ENCODE assay signal across 8 cellular contexts in genomic region chr14:24369463-24369862, GRCh38. TPM values are rescaled to one million over a fixed set of nuclear protein-coding genes. Genes with fewer than 3 reads are reported as not detected.
DNase-seq lines count a peak whose midpoint lies in the region; ATAC-seq and TF ChIP-seq lines count a peak whose summit lies in the region.

No MANE protein-coding gene starts in this region.

- H3K27me3 ChIP-seq in BLaER1 treated with 17β-estradiol and CSF1 and Interleukin-3, amounts not matched to agents 10 nM and 100 nM, result no peaks in the 10 kb centered on the region

- H3K27me3 Mint-ChIP-seq in T-helper 17 cell, result peaks cover 47% of the 10 kb centered on the region

- TF ChIP-seq CTCF in fibroblast of villous mesenchyme (IDR thresholded peaks at IDR 0.05; ENCODE audit: insufficient read depth, low read depth, low read length) (no peak), retinal pigment epithelial cell (conservative IDR thresholded peaks at IDR 0.05; ENCODE audit: low read depth, low read length) (no peak)

- DNase-seq in T-helper 17 cell (no peak), fibroblast of villous mesenchyme (ENCODE audit: low read depth) (no peak), retinal pigment epithelial cell (ENCODE audit: low read depth) (no peak), T-helper 2 cell (no peak), cortex of kidney (lab: John Stamatoyannopoulos, UW) (no peak), G401 (ENCODE audit: low spot score) (no peak)

- no peak overlapping the region for H3K27ac Mint-ChIP-seq in T-helper 17 cell

- H4K20me1 ChIP-seq in BLaER1 treated with 17β-estradiol and CSF1 and Interleukin-3, amounts not matched to agents 10 nM and 100 nM, result peaks cover 0 to 4% (median 0%) of the 10 kb centered on the region in 11 experiments; a peak in 1 of 22 replicates

- H3K27ac ChIP-seq in BLaER1 treated with 17β-estradiol and CSF1 and Interleukin-3, amounts not matched to agents 10 nM and 100 nM, result peak overlapping the region in 7 of 11 experiments; percentile 86 to 96 (median 92); a peak in 8 of 22 replicates

- peaks cover 0 to 43% (median 32%) of the 10 kb centered on the region in 11 experiments; a peak in 20 of 22 replicates for H3K36me3 ChIP-seq in BLaER1 treated with 17β-estradiol and CSF1 and Interleukin-3, amounts not matched to agents 10 nM and 100 nM

- H3K4me1 Mint-ChIP-seq in T-helper 17 cell, result peaks cover 27% of the 10 kb centered on the region

- H3K4me1 ChIP-seq in BLaER1 treated with 17β-estradiol and CSF1 and Interleukin-3, amounts not matched to agents 10 nM and 100 nM, result peaks cover 26 to 59% (median 42%) of the 10 kb centered on the region in 10 experiments

- H3K9me3 ChIP-seq in BLaER1 treated with 17β-estradiol and CSF1 and Interleukin-3, amounts not matched to agents 10 nM and 100 nM (replicated peaks in 1 of 11), result no peaks in the 10 kb centered on the region
- H3K9me3 ChIP-seq in T-helper 17 cell (ENCODE audit: control insufficient read depth, low read length, poor library complexity, severe bottlenecking), result no peaks in the 10 kb centered on the region

- no peaks in the 10 kb centered on the region for H3K36me3 Mint-ChIP-seq in T-helper 17 cell (ENCODE audit: low read depth)

- peak overlapping the region in 6 of 11 experiments; percentile 84 to 94 (median 89); a peak in 9 of 22 replicates for H3K9ac ChIP-seq in BLaER1 treated with 17β-estradiol and CSF1 and Interleukin-3, amounts not matched to agents 10 nM and 100 nM

- H3K4me2 ChIP-seq in BLaER1 treated with 17β-estradiol and CSF1 and Interleukin-3, amounts not matched to agents 10 nM and 100 nM, result peak overlapping the region; percentile 84 to 99 (median 94); a peak in 19 of 22 replicates

- in situ Hi-C loops in G401 (cut with HindIII; ENCODE audit: low sequenced_read_pairs), result no loop called here

- ATAC-seq in T-helper 17 cell, result no peak
- ATAC-seq in HG03520 (IDR thresholded peaks at IDR 0.05; ENCODE audit: unreplicated experiment), result no peak

- H3K4me3 Mint-ChIP-seq in T-helper 17 cell, result peak overlapping the region; percentile 74

- peak overlapping the region in 5 of 10 experiments; percentile 76 to 94 (median 82); a peak in 7 of 20 replicates for H3K4me3 ChIP-seq in BLaER1 treated with 17β-estradiol and CSF1 and Interleukin-3, amounts not matched to agents 10 nM and 100 nM
- H3K4me3 ChIP-seq in fibroblast of villous mesenchyme (ENCODE audit: low read depth, low read length) (peak overlapping the region; percentile 96), retinal pigment epithelial cell (ENCODE audit: low read length) (peak overlapping the region; percentile 76)

RNA-seq across cellular contexts. Expression of gene NFATC4, which starts 1.5 kb away (rescaled TPM):
- total RNA-seq in T-helper 17 cell, result not detected
- total RNA-seq in fibroblast of villous mesenchyme, result 56.4 and 68.2 TPM in 2 replicates
- total RNA-seq in G401 (2014; rRNA removed; shearing (Covaris generic)), result 41.4 and 45.5 TPM in 2 replicates

RNA-seq across cellular contexts. Expression of gene NYNRIN, which starts 29.3 kb away (rescaled TPM):
- total RNA-seq in T-helper 17 cell (under 1 TPM in 1 of 2 donors, not detected in 1; 0.22 TPM), fibroblast of villous mesenchyme (11.6 and 15.5 TPM in 2 replicates)
- 19.7 and 24.1 TPM in 2 replicates for total RNA-seq in G401 (2014; rRNA removed; shearing (Covaris generic))

RNA-seq across cellular contexts. Expression of gene RIPK3, which starts 29.7 kb away (rescaled TPM):
- total RNA-seq in T-helper 17 cell, result 10 to 100 TPM; 22.7 to 26.1 TPM
- total RNA-seq in fibroblast of villous mesenchyme, result 0.32 and 3.9 TPM in 2 replicates
- total RNA-seq in G401 (2014; rRNA removed; shearing (Covaris generic)), result not detected in 2 replicates

RNA-seq across cellular contexts. Expression of gene ADCY4, which starts 34.6 kb away (rescaled TPM):
- total RNA-seq in T-helper 17 cell (1 to 10 TPM; 5.4 to 7.9 TPM), fibroblast of villous mesenchyme (4.2 and 18.1 TPM in 2 replicates)
- not detected in 2 replicates for total RNA-seq in G401 (2014; rRNA removed; shearing (Covaris generic))

RNA-seq across cellular contexts. Expression of gene LTB4R, which starts 58.2 kb away (rescaled TPM):
- total RNA-seq in T-helper 17 cell (10 to 100 TPM; 21.5 to 23.1 TPM), fibroblast of villous mesenchyme (1.3 and 1.6 TPM in 2 replicates)
- total RNA-seq in G401 (2014; rRNA removed; shearing (Covaris generic)), result 1.6 and 5.7 TPM in 2 replicates

Comparison
In these comparisons a context has a peak if more than half of its experiments do, and no peak if none do; other contexts are left out.
1. RNA of gene NFATC4, which starts 1.5 kb away (total RNA-seq): 56.4 to 68.2 TPM in fibroblast of villous mesenchyme and 41.4 to 45.5 TPM in G401; not detected in T-helper 17 cell; every median in the first group is over 10 times any median in the second.
2. RNA of gene NYNRIN, which starts 29.3 kb away (total RNA-seq): 19.7 to 24.1 TPM in G401 and 11.6 to 15.5 TPM in fibroblast of villous mesenchyme; 0.22 TPM in T-helper 17 cell; every median in the first group is over 10 times any median in the second.